ENCODE assay signal across 1 cellular context in the genomic region with DNA sequence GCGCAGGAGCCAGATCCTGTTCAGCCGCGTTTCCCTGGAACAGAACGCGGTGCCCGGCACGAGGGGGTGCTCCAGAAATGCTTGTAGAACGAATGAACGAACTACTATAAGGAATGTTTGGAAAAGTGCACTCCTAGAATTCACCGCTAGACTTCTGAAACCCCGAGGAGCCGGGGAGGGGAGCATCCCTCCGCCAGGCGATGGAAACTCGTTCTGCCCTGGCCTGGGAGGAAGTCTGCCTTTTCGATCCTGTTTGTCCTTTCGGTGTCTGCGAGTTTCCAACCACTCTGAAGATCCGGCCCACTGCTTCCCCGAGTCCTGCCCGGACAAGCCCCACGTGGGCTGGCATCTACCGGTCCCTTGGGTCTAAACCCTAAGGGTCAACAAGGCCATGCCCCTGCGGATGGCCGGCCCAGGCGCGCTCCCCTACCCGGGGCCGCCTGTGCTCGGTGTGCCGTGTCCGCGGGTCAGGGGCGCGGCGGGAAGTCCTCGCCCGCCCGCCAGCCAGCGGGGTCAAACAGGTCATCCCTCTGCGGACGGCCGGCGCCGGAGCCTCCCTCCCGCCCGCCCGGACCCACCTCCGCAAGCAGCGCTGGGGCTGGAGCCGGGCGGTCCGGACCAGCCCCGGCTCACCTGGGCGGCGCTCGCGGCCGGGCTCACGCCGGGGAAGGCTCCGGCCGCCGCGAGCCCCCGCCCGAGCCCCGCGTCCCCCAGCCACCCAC.
TF ChIP-seq lines count a peak whose summit lies in the region.

No MANE protein-coding gene starts in this region.

TF ChIP-seq in HepG2, 621 proteins besides CTCF, POLR2A, EP300 and RAD21 (continued from another document and continues in another):
- TF ChIP-seq ZNF639 (CRISPR knock-in tag; conservative IDR thresholded peaks at IDR 0.05) (no peak), ZNF709 (CRISPR knock-in tag; IDR thresholded peaks at IDR 0.05) (no peak), YEATS2 (CRISPR knock-in tag; IDR thresholded peaks at IDR 0.05; ENCODE audit: borderline replicate concordance) (no peak), ZNF609 (CRISPR knock-in tag; IDR thresholded peaks at IDR 0.05; ENCODE audit: borderline replicate concordance) (no peak), ZNF138 (CRISPR knock-in tag; IDR thresholded peaks at IDR 0.05; ENCODE audit: low read depth) (no peak), CBFB (CRISPR knock-in tag; IDR thresholded peaks at IDR 0.05) (no peak), HNRNPLL (IDR thresholded peaks at IDR 0.05; ENCODE audit: low read depth, low read length, poor library complexity, severe bottlenecking) (peak; percentile 88), EZH2 (conservative IDR thresholded peaks at IDR 0.05; ENCODE audit: low read depth, low read length) (0 out of 2 replicates have a peak, but pooled peaks have one; percentile 31), ZBTB38 (CRISPR knock-in tag; IDR thresholded peaks at IDR 0.05) (no peak), MLXIP (CRISPR knock-in tag; IDR thresholded peaks at IDR 0.05; ENCODE audit: borderline replicate concordance) (peak; percentile 55; the same call in 1 of the 2 replicates), CAMTA2 (CRISPR knock-in tag; IDR thresholded peaks at IDR 0.05; ENCODE audit: borderline replicate concordance) (no peak), ZNF530 (CRISPR knock-in tag; IDR thresholded peaks at IDR 0.05; ENCODE audit: low read depth) (no peak), EED (CRISPR knock-in tag; IDR thresholded peaks at IDR 0.05) (peak; percentile 45; the same call in 1 of the 2 replicates), MLX (CRISPR knock-in tag; IDR thresholded peaks at IDR 0.05) (no peak), NRL (CRISPR knock-in tag; IDR thresholded peaks at IDR 0.05; ENCODE audit: borderline replicate concordance) (peak; percentile 84), ISL2 (CRISPR knock-in tag; IDR thresholded peaks at IDR 0.05) (peak; percentile 25; the same call in 1 of the 2 replicates), HES4 (CRISPR knock-in tag; IDR thresholded peaks at IDR 0.05; ENCODE audit: borderline replicate concordance) (no peak), XRCC5 (optimal IDR thresholded peaks at IDR 0.05; ENCODE audit: low read length) (no peak), SMC3 (IDR thresholded peaks at IDR 0.05; ENCODE audit: low read length) (no peak), PHF8 (CRISPR knock-in tag; IDR thresholded peaks at IDR 0.05) (peak; percentile 47)
- TF ChIP-seq, protein P1, sequence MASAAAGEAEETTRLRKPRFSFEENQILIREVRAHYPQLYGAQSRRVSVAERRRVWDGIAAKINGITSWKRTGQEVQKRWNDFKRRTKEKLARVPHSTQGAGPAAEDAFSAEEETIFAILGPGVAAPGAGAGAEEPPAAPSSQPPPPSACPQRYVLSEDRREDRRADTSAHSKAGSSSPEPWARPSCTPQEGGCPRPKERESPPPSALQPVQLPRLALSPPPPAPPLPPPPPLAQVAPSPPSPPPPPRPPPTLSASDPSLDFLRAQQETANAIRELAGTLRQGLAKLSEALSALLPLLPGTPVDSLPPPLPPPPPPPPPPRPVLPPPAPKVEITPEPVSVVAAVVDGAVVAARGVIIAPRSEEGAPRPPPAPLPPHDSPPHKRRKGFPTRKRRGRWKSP (CRISPR knock-in tag; IDR thresholded peaks at IDR 0.05) = peak; percentile 68; the same call in 1 of the 2 replicates
- TF ChIP-seq, protein P2, sequence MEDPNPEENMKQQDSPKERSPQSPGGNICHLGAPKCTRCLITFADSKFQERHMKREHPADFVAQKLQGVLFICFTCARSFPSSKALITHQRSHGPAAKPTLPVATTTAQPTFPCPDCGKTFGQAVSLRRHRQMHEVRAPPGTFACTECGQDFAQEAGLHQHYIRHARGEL (CRISPR knock-in tag; IDR thresholded peaks at IDR 0.05) = no peak
- TF ChIP-seq, protein P3, sequence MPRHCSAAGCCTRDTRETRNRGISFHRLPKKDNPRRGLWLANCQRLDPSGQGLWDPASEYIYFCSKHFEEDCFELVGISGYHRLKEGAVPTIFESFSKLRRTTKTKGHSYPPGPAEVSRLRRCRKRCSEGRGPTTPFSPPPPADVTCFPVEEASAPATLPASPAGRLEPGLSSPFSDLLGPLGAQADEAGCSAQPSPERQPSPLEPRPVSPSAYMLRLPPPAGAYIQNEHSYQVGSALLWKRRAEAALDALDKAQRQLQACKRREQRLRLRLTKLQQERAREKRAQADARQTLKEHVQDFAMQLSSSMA (CRISPR knock-in tag; IDR thresholded peaks at IDR 0.05) = peak; percentile 53; the same call in 1 of the 2 replicates
- TF ChIP-seq, protein P4, sequence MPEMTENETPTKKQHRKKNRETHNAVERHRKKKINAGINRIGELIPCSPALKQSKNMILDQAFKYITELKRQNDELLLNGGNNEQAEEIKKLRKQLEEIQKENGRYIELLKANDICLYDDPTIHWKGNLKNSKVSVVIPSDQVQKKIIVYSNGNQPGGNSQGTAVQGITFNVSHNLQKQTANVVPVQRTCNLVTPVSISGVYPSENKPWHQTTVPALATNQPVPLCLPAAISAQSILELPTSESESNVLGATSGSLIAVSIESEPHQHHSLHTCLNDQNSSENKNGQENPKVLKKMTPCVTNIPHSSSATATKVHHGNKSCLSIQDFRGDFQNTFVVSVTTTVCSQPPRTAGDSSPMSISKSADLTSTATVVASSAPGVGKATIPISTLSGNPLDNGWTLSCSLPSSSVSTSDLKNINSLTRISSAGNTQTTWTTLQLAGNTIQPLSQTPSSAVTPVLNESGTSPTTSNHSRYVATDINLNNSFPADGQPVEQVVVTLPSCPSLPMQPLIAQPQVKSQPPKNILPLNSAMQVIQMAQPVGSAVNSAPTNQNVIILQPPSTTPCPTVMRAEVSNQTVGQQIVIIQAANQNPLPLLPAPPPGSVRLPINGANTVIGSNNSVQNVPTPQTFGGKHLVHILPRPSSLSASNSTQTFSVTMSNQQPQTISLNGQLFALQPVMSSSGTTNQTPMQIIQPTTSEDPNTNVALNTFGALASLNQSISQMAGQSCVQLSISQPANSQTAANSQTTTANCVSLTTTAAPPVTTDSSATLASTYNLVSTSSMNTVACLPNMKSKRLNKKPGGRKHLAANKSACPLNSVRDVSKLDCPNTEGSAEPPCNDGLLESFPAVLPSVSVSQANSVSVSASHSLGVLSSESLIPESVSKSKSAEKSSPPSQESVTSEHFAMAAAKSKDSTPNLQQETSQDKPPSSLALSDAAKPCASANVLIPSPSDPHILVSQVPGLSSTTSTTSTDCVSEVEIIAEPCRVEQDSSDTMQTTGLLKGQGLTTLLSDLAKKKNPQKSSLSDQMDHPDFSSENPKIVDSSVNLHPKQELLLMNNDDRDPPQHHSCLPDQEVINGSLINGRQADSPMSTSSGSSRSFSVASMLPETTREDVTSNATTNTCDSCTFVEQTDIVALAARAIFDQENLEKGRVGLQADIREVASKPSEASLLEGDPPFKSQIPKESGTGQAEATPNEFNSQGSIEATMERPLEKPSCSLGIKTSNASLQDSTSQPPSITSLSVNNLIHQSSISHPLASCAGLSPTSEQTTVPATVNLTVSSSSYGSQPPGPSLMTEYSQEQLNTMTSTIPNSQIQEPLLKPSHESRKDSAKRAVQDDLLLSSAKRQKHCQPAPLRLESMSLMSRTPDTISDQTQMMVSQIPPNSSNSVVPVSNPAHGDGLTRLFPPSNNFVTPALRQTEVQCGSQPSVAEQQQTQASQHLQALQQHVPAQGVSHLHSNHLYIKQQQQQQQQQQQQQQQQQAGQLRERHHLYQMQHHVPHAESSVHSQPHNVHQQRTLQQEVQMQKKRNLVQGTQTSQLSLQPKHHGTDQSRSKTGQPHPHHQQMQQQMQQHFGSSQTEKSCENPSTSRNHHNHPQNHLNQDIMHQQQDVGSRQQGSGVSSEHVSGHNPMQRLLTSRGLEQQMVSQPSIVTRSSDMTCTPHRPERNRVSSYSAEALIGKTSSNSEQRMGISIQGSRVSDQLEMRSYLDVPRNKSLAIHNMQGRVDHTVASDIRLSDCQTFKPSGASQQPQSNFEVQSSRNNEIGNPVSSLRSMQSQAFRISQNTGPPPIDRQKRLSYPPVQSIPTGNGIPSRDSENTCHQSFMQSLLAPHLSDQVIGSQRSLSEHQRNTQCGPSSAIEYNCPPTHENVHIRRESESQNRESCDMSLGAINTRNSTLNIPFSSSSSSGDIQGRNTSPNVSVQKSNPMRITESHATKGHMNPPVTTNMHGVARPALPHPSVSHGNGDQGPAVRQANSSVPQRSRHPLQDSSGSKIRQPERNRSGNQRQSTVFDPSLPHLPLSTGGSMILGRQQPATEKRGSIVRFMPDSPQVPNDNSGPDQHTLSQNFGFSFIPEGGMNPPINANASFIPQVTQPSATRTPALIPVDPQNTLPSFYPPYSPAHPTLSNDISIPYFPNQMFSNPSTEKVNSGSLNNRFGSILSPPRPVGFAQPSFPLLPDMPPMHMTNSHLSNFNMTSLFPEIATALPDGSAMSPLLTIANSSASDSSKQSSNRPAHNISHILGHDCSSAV (CRISPR knock-in tag; IDR thresholded peaks at IDR 0.05; ENCODE audit: borderline replicate concordance) = no peak
- TF ChIP-seq, protein P5, sequence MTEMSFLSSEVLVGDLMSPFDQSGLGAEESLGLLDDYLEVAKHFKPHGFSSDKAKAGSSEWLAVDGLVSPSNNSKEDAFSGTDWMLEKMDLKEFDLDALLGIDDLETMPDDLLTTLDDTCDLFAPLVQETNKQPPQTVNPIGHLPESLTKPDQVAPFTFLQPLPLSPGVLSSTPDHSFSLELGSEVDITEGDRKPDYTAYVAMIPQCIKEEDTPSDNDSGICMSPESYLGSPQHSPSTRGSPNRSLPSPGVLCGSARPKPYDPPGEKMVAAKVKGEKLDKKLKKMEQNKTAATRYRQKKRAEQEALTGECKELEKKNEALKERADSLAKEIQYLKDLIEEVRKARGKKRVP (CRISPR knock-in tag; IDR thresholded peaks at IDR 0.05) = no peak
- TF ChIP-seq, protein P6, sequence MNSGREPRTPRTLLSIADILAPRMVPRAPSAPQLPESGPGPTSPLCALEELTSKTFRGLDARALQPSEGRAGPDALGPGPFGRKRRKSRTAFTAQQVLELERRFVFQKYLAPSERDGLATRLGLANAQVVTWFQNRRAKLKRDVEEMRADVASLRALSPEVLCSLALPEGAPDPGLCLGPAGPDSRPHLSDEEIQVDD (CRISPR knock-in tag; IDR thresholded peaks at IDR 0.05; ENCODE audit: borderline replicate concordance) = no peak
